1 cellular context compared by ENCODE assay signal in genomic region chr12:7581046-7581445, GRCh38.
TF ChIP-seq lines count a peak whose summit lies in the region.

No MANE protein-coding gene starts in this region.

TF ChIP-seq in HepG2, 621 proteins besides CTCF, POLR2A, EP300 and RAD21 (continued from another document):
- TF ChIP-seq UBTF (CRISPR knock-in tag; IDR thresholded peaks at IDR 0.05): no peak
- TF ChIP-seq ZNF382 (CRISPR knock-in tag; IDR thresholded peaks at IDR 0.05; ENCODE audit: borderline replicate concordance): no peak
- TF ChIP-seq AKNA (CRISPR knock-in tag; IDR thresholded peaks at IDR 0.05; ENCODE audit: borderline replicate concordance): no peak
- no peak for TF ChIP-seq ZNF451 (CRISPR knock-in tag; IDR thresholded peaks at IDR 0.05)
- no peak for TF ChIP-seq ZNF12 (CRISPR knock-in tag; IDR thresholded peaks at IDR 0.05)
- TF ChIP-seq MAF1 (CRISPR knock-in tag; IDR thresholded peaks at IDR 0.05; ENCODE audit: borderline replicate concordance): no peak
- TF ChIP-seq ZSCAN21 (CRISPR knock-in tag; IDR thresholded peaks at IDR 0.05; ENCODE audit: borderline replicate concordance): no peak
- TF ChIP-seq ZNF567 (CRISPR knock-in tag; IDR thresholded peaks at IDR 0.05; ENCODE audit: borderline replicate concordance): no peak
- TF ChIP-seq NR2F6 (IDR thresholded peaks at IDR 0.05): no peak
- TF ChIP-seq NR2F6 (CRISPR knock-in tag; IDR thresholded peaks at IDR 0.05): no peak
- no peak for TF ChIP-seq ZNF414 (CRISPR knock-in tag; IDR thresholded peaks at IDR 0.05)
- TF ChIP-seq ZNF761 (CRISPR knock-in tag; conservative IDR thresholded peaks at IDR 0.05): no peak
- no peak for TF ChIP-seq ZBTB43 (CRISPR knock-in tag; conservative IDR thresholded peaks at IDR 0.05)
- no peak for TF ChIP-seq ZBTB39 (CRISPR knock-in tag; IDR thresholded peaks at IDR 0.05)
